In genomic region chr3:50292159-50292923, GRCh38 we compare ENCODE assay signal across 8 cellular contexts. TPM values are rescaled to one million over a fixed set of nuclear protein-coding genes. Genes with fewer than 3 reads are reported as not detected.
DNase-seq lines count a peak whose midpoint lies in the region; ATAC-seq lines count a peak whose summit lies in the region.

A gene with protein sequence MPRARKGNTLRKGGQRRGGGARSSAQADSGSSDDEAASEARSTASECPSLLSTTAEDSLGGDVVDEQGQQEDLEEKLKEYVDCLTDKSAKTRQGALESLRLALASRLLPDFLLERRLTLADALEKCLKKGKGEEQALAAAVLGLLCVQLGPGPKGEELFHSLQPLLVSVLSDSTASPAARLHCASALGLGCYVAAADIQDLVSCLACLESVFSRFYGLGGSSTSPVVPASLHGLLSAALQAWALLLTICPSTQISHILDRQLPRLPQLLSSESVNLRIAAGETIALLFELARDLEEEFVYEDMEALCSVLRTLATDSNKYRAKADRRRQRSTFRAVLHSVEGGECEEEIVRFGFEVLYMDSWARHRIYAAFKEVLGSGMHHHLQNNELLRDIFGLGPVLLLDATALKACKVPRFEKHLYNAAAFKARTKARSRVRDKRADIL (minus strand): TSS chr3:50292429. CDS start chr3:50292274, 155 bp downstream.

- peak within 1 kb of the TSS; percentile 86 to 94 for H3K27ac Mint-ChIP-seq in effector memory CD8-positive, alpha-beta T cell
- peak within 1 kb of the TSS; percentile 91 for H3K27ac Mint-ChIP-seq in memory B cell

- H3K4me1 Mint-ChIP-seq in effector memory CD8-positive, alpha-beta T cell (ENCODE audit: low read depth in 2 of 2), result peaks cover 17 to 18% of the 10 kb centered on the region in 2 donors
- H3K4me1 Mint-ChIP-seq in memory B cell, result peaks cover 22% of the 10 kb centered on the region

- peak; percentile 90 for ATAC-seq in GM21360 (IDR thresholded peaks at IDR 0.05; ENCODE audit: unreplicated experiment)
- peak; percentile 99 for ATAC-seq in effector memory CD8-positive, alpha-beta T cell (replicated peaks)
- ATAC-seq in memory B cell (ENCODE audit: low read depth), result peak; percentile 99

- peak within 1 kb of the TSS; percentile 81 to 82 for H3K4me3 Mint-ChIP-seq in effector memory CD8-positive, alpha-beta T cell
- peak within 1 kb of the TSS; percentile 85 for H3K4me3 Mint-ChIP-seq in memory B cell

- no peaks in the 10 kb centered on the region for H3K9me3 Mint-ChIP-seq in effector memory CD8-positive, alpha-beta T cell
- no peaks in the 10 kb centered on the region for H3K9me3 Mint-ChIP-seq in memory B cell

- H3K36me3 Mint-ChIP-seq in effector memory CD8-positive, alpha-beta T cell (ENCODE audit: insufficient read depth), result peaks cover 27% of the 10 kb centered on the region
- peaks cover 5% of the 10 kb centered on the region for H3K36me3 Mint-ChIP-seq in memory B cell

- no peaks in the 10 kb centered on the region for H3K27me3 Mint-ChIP-seq in effector memory CD8-positive, alpha-beta T cell
- no peaks in the 10 kb centered on the region for H3K27me3 Mint-ChIP-seq in memory B cell

- DNase-seq in COLO668 (lab: John Stamatoyannopoulos, UW; ENCODE audit: unreplicated experiment) (peak; percentile 95), HT1080 (ENCODE audit: low read depth) (peak; percentile 98), NOMO-1 treated with DMSO at 0.1 percent for 48 hours (lab: John Stamatoyannopoulos, UW; ENCODE audit: unreplicated experiment) (peak; percentile 98), memory B cell (ENCODE audit: low spot score in 2 of 2) (peak; percentile 85 to 92)
- DNase-seq in activated CD8-positive, alpha-beta memory T cell treated with anti-CD3 and anti-CD28 coated beads for 4 hours (ENCODE audit: low read depth in 2 of 2), result peak; percentile 89 to 93
- DNase-seq in effector memory CD8-positive, alpha-beta T cell, result peak; percentile 91 to 93 (median 92)
- DNase-seq in stimulated activated CD8-positive, alpha-beta memory T cell treated with anti-CD3 and anti-CD28 coated beads, Interleukin-12 subunit alpha, Interleukin-12 subunit beta, amount 100 ng/mL, for 24 hours (ENCODE audit: extremely low read depth), result peak; percentile 87

RNA-seq across cellular contexts. Expression of the gene that starts here (rescaled TPM):
- 168 and 172 TPM in 2 replicates for total RNA-seq in HT1080 (2014; rRNA removed; shearing (Covaris generic))
- 98.4 and 121 TPM in 2 replicates for polyA plus RNA-seq in HT1080 (2015; cell fraction: cytosol; rRNA removed)
- 181 and 201 TPM in 2 replicates for polyA plus RNA-seq in HT1080 (2015; cell fraction: nucleus; rRNA removed)

Comparison
In these comparisons a context has a peak if more than half of its experiments do, and no peak if none do; other contexts are left out.
1. Peak in every context shown above with its lines: DNase-seq and ATAC-seq.